In genomic region chr12:26728205-26729050, GRCh38 we compare ENCODE assay signal across 10 cellular contexts.
DNase-seq lines count a peak whose midpoint lies in the region; ATAC-seq and TF ChIP-seq lines count a peak whose summit lies in the region.
"Had no signal": no experiment of that assay in that cellular context is flagged by ENCODE, and none has a peak within 500 bp of the region (broad histone marks: within the 10 kb centered on the region; RNA-seq: fewer than 3 reads in every experiment).

No MANE protein-coding gene starts in this region.

- TF ChIP-seq CTCF in PC-9 (conservative IDR thresholded peaks at IDR 0.05): no peak

- intact Hi-C loops in PC-9 (cut with micrococcal nuclease; ENCODE audit: unreplicated experiment): no loop called here

- no peaks in the 10 kb centered on the region for H3K27me3 ChIP-seq in PC-9 (ENCODE audit: insufficient read depth, low read depth)

- no peaks in the 10 kb centered on the region; the same call in 1 of the 2 replicates for H3K4me1 ChIP-seq in PC-9 (replicated peaks; ENCODE audit: insufficient read depth)

- BruUV-seq in PC-9 (replicated peaks; lab: Mats Ljungman, UMichigan): no TSS peak

- H3K79me2 ChIP-seq in PC-9 (ENCODE audit: low read depth): no peaks in the 10 kb centered on the region

- CTCF ChIA-PET in PC-9 (lab: Charles Lee) (interaction anchor here (0.7 kb wide), 1 partner anchor 578 kb away, joined by 4 read pairs; no protein-coding TSS in a partner anchor), HEK293T (lab: Yijun Ruan, JAX) (no interaction called here)

- DNase-seq in renal cortical epithelial cell (ENCODE audit: low read depth) (peak; percentile 72), PC-9 (no peak), NK-92 (lab: John Stamatoyannopoulos, UW; ENCODE audit: unreplicated experiment) (no peak), HEK293T (ENCODE audit: extremely low spot score) (no peak)
- DNase-seq: DMS 273 treated with DMSO at 0.1 percent for 48 hours, NCI-H1105 treated with DMSO at 0.1 percent for 48 hours had no signal

- H3K27ac ChIP-seq in PC-9: no peak overlapping the region

- H3K36me3 ChIP-seq in PC-9 (ENCODE audit: low read depth): no peaks in the 10 kb centered on the region

- ATAC-seq in GM19023 (IDR thresholded peaks at IDR 0.05; ENCODE audit: unreplicated experiment): peak; percentile 54
- peak; percentile 32 for ATAC-seq in GM21786 (IDR thresholded peaks at IDR 0.05; ENCODE audit: unreplicated experiment)
- ATAC-seq in HG03280 (IDR thresholded peaks at IDR 0.05; ENCODE audit: unreplicated experiment): peak; percentile 29

- POLR2A ChIA-PET in PC-9 (lab: Charles Lee; ENCODE audit: unreplicated experiment) (no interaction called here), HEK293T (lab: Yijun Ruan, JAX) (no interaction called here)

- no peaks in the 10 kb centered on the region for H4K20me1 ChIP-seq in PC-9 (ENCODE audit: insufficient read depth)

- no peak overlapping the region for H3K4me2 ChIP-seq in PC-9

- no peaks in the 10 kb centered on the region for H3K9me3 ChIP-seq in PC-9 (ENCODE audit: insufficient read depth, low read depth)

- no peaks in the 10 kb centered on the region for H3K9me2 ChIP-seq in PC-9 (ENCODE audit: insufficient read depth)

- H3K4me3 ChIP-seq in PC-9: no peak overlapping the region
- H3K4me3 ChIP-seq: lung had no signal

- peaks cover 7% of the 10 kb centered on the region; the same call in 1 of the 2 replicates for H3F3A ChIP-seq in PC-9 (ENCODE audit: insufficient read depth, low read depth)

- no peak overlapping the region for H2AFZ ChIP-seq in PC-9

TF ChIP-seq in HEK293T, 16 proteins besides CTCF, POLR2A, EP300 and RAD21:
- TF ChIP-seq BHLHE40 (IDR thresholded peaks at IDR 0.05; ENCODE audit: borderline replicate concordance) (no peak), NFRKB (IDR thresholded peaks at IDR 0.05) (no peak)
TF ChIP-seq in HEK293T: peak in this region for 0.
